9 cellular contexts compared by ENCODE assay signal in genomic region chr15:88657326-88658069, GRCh38. TPM values are rescaled to one million over a fixed set of nuclear protein-coding genes. Genes with fewer than 3 reads are reported as not detected.
DNase-seq lines count a peak whose midpoint lies in the region; ATAC-seq, FAIRE-seq and TF ChIP-seq lines count a peak whose summit lies in the region.
"Had no signal": no experiment of that assay in that cellular context is flagged by ENCODE, and none has a peak within 500 bp of the region (broad histone marks: within the 10 kb centered on the region; RNA-seq: fewer than 3 reads in every experiment).

No MANE protein-coding gene starts in this region.

- H3K9me3 ChIP-seq in CD4-positive, alpha-beta memory T cell (ENCODE audit: control insufficient read depth in 1 of 2, low read length in 2 of 2), result no peaks in the 10 kb centered on the region

- no peaks in the 10 kb centered on the region for H3K27me3 Mint-ChIP-seq in CD4-positive, alpha-beta memory T cell
- H3K27me3 Mint-ChIP-seq in endothelial cell (ENCODE audit: unreplicated experiment), result peaks cover 5% of the 10 kb centered on the region
- H3K27me3 Mint-ChIP-seq in naive thymus-derived CD8-positive, alpha-beta T cell, result no peaks in the 10 kb centered on the region

- H3K4me3 ChIP-seq in CD4-positive, alpha-beta memory T cell (ENCODE audit: low read length in 2 of 2), result no peak overlapping the region
- H3K4me3 ChIP-seq: SK-N-MC had no signal

- ATAC-seq in naive thymus-derived CD8-positive, alpha-beta T cell, result no peak
- no peak for ATAC-seq in GM21529 (IDR thresholded peaks at IDR 0.05; ENCODE audit: unreplicated experiment)

- FAIRE-seq in GM18507 (lab: Jason Lieb, UNC), result peak; percentile 41

- no peaks in the 10 kb centered on the region for H3K27me3 ChIP-seq in CD4-positive, alpha-beta memory T cell (ENCODE audit: insufficient read depth, low read length)

- peak overlapping the region in 1 of 8 donors; percentile 15 for H3K4me3 Mint-ChIP-seq in CD4-positive, alpha-beta memory T cell
- H3K4me3 Mint-ChIP-seq in endothelial cell (ENCODE audit: unreplicated experiment), result no peak overlapping the region
- peak overlapping the region in 9 of 10 donors; percentile 20 to 79 (median 61) for H3K4me3 Mint-ChIP-seq in naive thymus-derived CD8-positive, alpha-beta T cell

- H3K36me3 Mint-ChIP-seq in CD4-positive, alpha-beta memory T cell, result peaks cover 13 to 26% of the 10 kb centered on the region in 2 donors
- no peaks in the 10 kb centered on the region for H3K36me3 Mint-ChIP-seq in endothelial cell (ENCODE audit: low read depth, unreplicated experiment)
- H3K36me3 Mint-ChIP-seq in naive thymus-derived CD8-positive, alpha-beta T cell, result peaks cover 0 to 16% (median 8%) of the 10 kb centered on the region in 3 donors

- peak overlapping the region; percentile 37 to 86 (median 84) for H3K27ac Mint-ChIP-seq in CD4-positive, alpha-beta memory T cell
- no peak overlapping the region for H3K27ac Mint-ChIP-seq in endothelial cell (ENCODE audit: unreplicated experiment)
- peak overlapping the region; percentile 90 to 95 (median 92) for H3K27ac Mint-ChIP-seq in naive thymus-derived CD8-positive, alpha-beta T cell

- CTCF ChIA-PET in CD4-positive, alpha-beta memory T cell (lab: Charles Lee; ENCODE audit: partially characterized antibody), result interaction anchor here (1.1 to 9.8 kb wide), 3 partner anchors 10 to 35 kb away, joined by 4 to 95 read pairs (median 13); no protein-coding TSS in a partner anchor

- DNase-seq in CD4-positive, alpha-beta memory T cell, result no peak
- DNase-seq in GM18507 (ENCODE audit: extremely low spot score, insufficient read length, low read depth) (no peak), OCI-M1 (lab: John Stamatoyannopoulos, UW) (peak; percentile 50), endothelial cell (ENCODE audit: low spot score) (peak; percentile 58), NCI-H510A (lab: John Stamatoyannopoulos, UW) (no peak), GDM1 (lab: John Stamatoyannopoulos, UW) (no peak)
- no peak for DNase-seq in naive thymus-derived CD8-positive, alpha-beta T cell

- H3K9me3 Mint-ChIP-seq in CD4-positive, alpha-beta memory T cell, result no peaks in the 10 kb centered on the region
- H3K9me3 Mint-ChIP-seq in endothelial cell (ENCODE audit: unreplicated experiment), result no peaks in the 10 kb centered on the region
- no peaks in the 10 kb centered on the region for H3K9me3 Mint-ChIP-seq in naive thymus-derived CD8-positive, alpha-beta T cell

- peaks cover 38 to 82% (median 58%) of the 10 kb centered on the region in 4 donors for H3K4me1 Mint-ChIP-seq in CD4-positive, alpha-beta memory T cell
- peaks cover 5% of the 10 kb centered on the region for H3K4me1 Mint-ChIP-seq in endothelial cell (ENCODE audit: unreplicated experiment)
- H3K4me1 Mint-ChIP-seq in naive thymus-derived CD8-positive, alpha-beta T cell, result peaks cover 51 to 90% (median 86%) of the 10 kb centered on the region in 4 donors

- no peaks in the 10 kb centered on the region for H3K36me3 ChIP-seq in CD4-positive, alpha-beta memory T cell (ENCODE audit: insufficient read depth, low read length)

- H3K27ac ChIP-seq in CD4-positive, alpha-beta memory T cell (ENCODE audit: low read depth, low read length), result no peak overlapping the region
- H3K27ac ChIP-seq: SK-N-MC had no signal

- POLR2A ChIA-PET in CD4-positive, alpha-beta memory T cell (lab: Charles Lee; ENCODE audit: partially characterized antibody), result interaction anchor here (0.6 to 9.2 kb wide), 4 partner anchors 24 to 190 kb away, joined by 3 to 113 read pairs (median 4); partner anchors contain the start of genes MRPL46 and MRPS11
- POLR2A ChIA-PET in naive thymus-derived CD8-positive, alpha-beta T cell (lab: Charles Lee), result interaction anchor here (0.6 to 9.8 kb wide), 2 partner anchors 11 to 35 kb away, joined by 3 to 80 read pairs; no protein-coding TSS in a partner anchor

- peaks cover 60% of the 10 kb centered on the region for H3K4me1 ChIP-seq in CD4-positive, alpha-beta memory T cell (ENCODE audit: insufficient read depth, low read length)

- peak; percentile 53 for TF ChIP-seq CTCF in endothelial cell (IDR thresholded peaks at IDR 0.05; ENCODE audit: unreplicated experiment)

- intact Hi-C loops in CD4-positive, alpha-beta memory T cell (cut with micrococcal nuclease), result no loop called here

RNA-seq across cellular contexts. Expression of gene ISG20, which starts 18.7 kb away (rescaled TPM):
- 100 to 1,000 TPM; 144 to 153 TPM for total RNA-seq in CD4-positive, alpha-beta memory T cell
- polyA plus RNA-seq in CD4-positive, alpha-beta memory T cell, result 100 to 1,000 TPM; 494 to 667 TPM
- total RNA-seq in endothelial cell (ENCODE audit: unreplicated experiment), result 6.6 TPM
- 100 to 1,000 TPM; 142 to 143 TPM for total RNA-seq in naive thymus-derived CD8-positive, alpha-beta T cell
- polyA plus RNA-seq in naive thymus-derived CD8-positive, alpha-beta T cell, result 100 to 1,000 TPM; 422 to 562 (median 537) TPM

RNA-seq across cellular contexts. Expression of gene AEN, which starts 36.4 kb away (rescaled TPM):
- 10 to 100 TPM; 54.5 to 56.8 TPM for total RNA-seq in CD4-positive, alpha-beta memory T cell
- 10 to 100 TPM; 33.2 to 35.8 TPM for polyA plus RNA-seq in CD4-positive, alpha-beta memory T cell
- total RNA-seq in endothelial cell (ENCODE audit: unreplicated experiment), result 31.5 TPM
- total RNA-seq in naive thymus-derived CD8-positive, alpha-beta T cell, result 10 to 100 TPM; 49.6 to 51.6 TPM
- polyA plus RNA-seq in naive thymus-derived CD8-positive, alpha-beta T cell, result 10 to 100 TPM; 18.0 to 32.9 (median 25.7) TPM

Comparison
In these comparisons a context has a peak if more than half of its experiments do, and no peak if none do; other contexts are left out.
1. DNase-seq: peak in OCI-M1 (single experiment) and endothelial cell (single experiment); none in CD4-positive, alpha-beta memory T cell (0 of 5), GM18507 (single experiment), naive thymus-derived CD8-positive, alpha-beta T cell (0 of 10), NCI-H510A (single experiment) and GDM1 (single experiment).
2. RNA of gene ISG20, which starts 18.7 kb away (total RNA-seq): 144 to 153 TPM in CD4-positive, alpha-beta memory T cell and 142 to 143 TPM in naive thymus-derived CD8-positive, alpha-beta T cell; 6.6 TPM in endothelial cell (single experiment); every median in the first group is over 10 times any median in the second.